Comparison of ENCODE assay signal across 26 cellular contexts in the genomic region with DNA sequence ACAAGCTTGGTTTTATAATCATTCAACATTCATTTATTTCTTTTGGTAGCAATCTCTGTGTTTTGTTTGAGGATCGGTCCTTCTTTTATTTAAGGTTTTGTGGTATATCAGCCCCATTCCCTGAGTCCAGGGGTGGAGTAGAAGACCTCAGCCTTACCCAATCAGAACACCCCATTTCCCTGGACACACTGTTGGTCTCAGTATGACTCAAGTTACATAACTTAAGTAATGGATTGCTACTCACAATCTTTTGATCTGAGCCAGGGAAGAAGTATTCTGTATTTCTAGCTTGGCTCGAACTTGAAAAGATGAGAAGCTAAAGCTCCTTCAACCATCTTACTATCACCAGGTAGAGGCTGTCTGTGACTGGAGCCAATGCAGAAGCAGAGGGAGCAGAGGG.
A peak's percentile ranks its signal among the peaks of the same experiment; 100 is the strongest.
DNase-seq lines count a peak whose midpoint lies in the region; FAIRE-seq and TF ChIP-seq lines count a peak whose summit lies in the region.
"Had no signal": no experiment of that assay in that cellular context is flagged by ENCODE, and none has a peak within 500 bp of the region (broad histone marks: within the 10 kb centered on the region; RNA-seq: fewer than 3 reads in every experiment).

No MANE protein-coding gene starts in this region.

- no peak for TF ChIP-seq POLR2A in H54 (IDR thresholded peaks at IDR 0.05; ENCODE audit: low read depth, low read length)

- H3K27me3 ChIP-seq in H7 (ENCODE audit: control insufficient read depth, insufficient read depth, low read length): no peaks in the 10 kb centered on the region
- H3K27me3 ChIP-seq: heart right ventricle, SJSA1 had no signal

- H3K4me3 ChIP-seq in choroid plexus epithelial cell (ENCODE audit: low read depth, low read length): no peak overlapping the region
- no peak overlapping the region for H3K4me3 ChIP-seq in H7 (ENCODE audit: insufficient read depth, low read depth, low read length)
- H3K4me3 ChIP-seq: heart right ventricle, lung, SJSA1 had no signal

- TF ChIP-seq CTCF in choroid plexus epithelial cell (conservative IDR thresholded peaks at IDR 0.05; ENCODE audit: low read depth, low read length): no peak

- DNase-seq in H54 (ENCODE audit: insufficient read length, low spot score) (peak; percentile 17), M059J (ENCODE audit: low read depth) (peak; percentile 73), choroid plexus epithelial cell (ENCODE audit: low read depth) (peak; percentile 74), stromal cell of bone marrow (ENCODE audit: low read depth) (peak; percentile 39), NCI-H2171 treated with DMSO at 0.1 percent for 48 hours (lab: John Stamatoyannopoulos, UW) (no peak), H7 (no peak)
- DNase-seq in stimulated activated CD8-positive, alpha-beta memory T cell treated with anti-CD3 and anti-CD28 coated beads, Interleukin-4, amount 100 ng/mL, for 48 hours: no peak
- DNase-seq: activated CD4-positive, alpha-beta T cell treated with anti-CD3 and anti-CD28 coated beads, Interleukin-2, amount 10 ng/mL, durations not matched to agents 7 days and 5 days; activated gamma-delta T cell; activated naive CD8-positive, alpha-beta T cell treated with anti-CD3 and anti-CD28 coated beads, Interleukin-2, amount 50 U/mL, for 24 hours; activated T-cell treated with anti-CD3 and anti-CD28 coated beads, Interleukin-2, amount 50 U/mL, for 24 hours; C1 segment of cervical spinal cord; Caco-2; foreskin melanocyte; heart right ventricle; left cardiac atrium; NCI-H146; NCI-H2107; NCI-H82; RPMI8226; stimulated activated CD4-positive, alpha-beta T cell treated with anti-CD3 and anti-CD28 coated beads, Interleukin-4, amount 100 ng/mL, for 24 hours; substantia nigra; T-helper 9 cell had no signal

- FAIRE-seq in H54 (lab: Jason Lieb, UNC): peak; percentile 95
- FAIRE-seq: astrocyte had no signal

- H3K36me3 ChIP-seq in H7 (replicated peaks; ENCODE audit: control insufficient read depth, insufficient read depth, low read length): no peaks in the 10 kb centered on the region
- H3K36me3 ChIP-seq: heart right ventricle, SJSA1 had no signal

Comparison
In these comparisons a context has a peak if more than half of its experiments do, and no peak if none do; other contexts are left out.
1. DNase-seq: peak in H54 (single experiment), M059J (single experiment), choroid plexus epithelial cell (single experiment) and stromal cell of bone marrow (single experiment); none in stimulated activated CD8-positive, alpha-beta memory T cell treated with anti-CD3 and anti-CD28 coated beads, Interleukin-4, amount 100 ng/mL, for 48 hours (single experiment), NCI-H2171 treated with DMSO at 0.1 percent for 48 hours (single experiment) and H7 (single experiment).